Comparison of ENCODE assay signal across 24 cellular contexts in the genomic region with DNA sequence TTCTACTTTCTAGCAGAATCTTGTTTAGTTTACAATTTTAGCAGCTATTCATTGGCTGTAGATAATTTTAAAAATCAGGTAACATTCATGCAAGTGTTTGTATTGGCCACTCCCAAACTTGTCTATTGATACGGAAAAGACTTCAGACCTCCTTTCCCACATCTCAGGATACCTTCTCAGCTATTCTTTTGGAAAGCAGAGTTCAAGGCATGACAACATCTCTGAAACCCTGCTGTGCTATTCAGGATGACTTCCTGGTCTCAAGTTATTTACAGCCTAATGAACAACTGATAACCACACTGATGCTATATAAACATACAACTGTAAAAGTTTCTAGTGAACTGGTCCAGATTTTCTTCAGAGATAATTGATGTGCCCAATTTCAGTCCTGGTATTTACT.
"Had no signal": no experiment of that assay in that cellular context is flagged by ENCODE, and none has a peak within 500 bp of the region (broad histone marks: within the 10 kb centered on the region; RNA-seq: fewer than 3 reads in every experiment).

No MANE protein-coding gene starts in this region.

- DNase-seq: activated B cell treated with CpG ODN at 0.5 μM for 24 hours; activated CD4-positive, alpha-beta memory T cell treated with anti-CD3 and anti-CD28 coated beads for 36 hours; activated CD4-positive, alpha-beta T cell treated with anti-CD3 and anti-CD28 coated beads, Interleukin-2, amount 10 ng/mL, durations not matched to agents 7 days and 5 days; activated gamma-delta T cell; activated naive CD4-positive, alpha-beta T cell treated with anti-CD3 and anti-CD28 coated beads for 36 hours; activated T-cell treated with anti-CD3 and anti-CD28 coated beads for 4 hours; activated T-cell treated with anti-CD3 and anti-CD28 coated beads, Interleukin-2, amount 50 U/mL, for 48 hours; caudate nucleus; MM.1S; NCI-H1105; NCI-H1436; NCI-H1694 treated with DMSO at 0.1 percent for 48 hours; NCI-H2029 treated with DMSO at 0.1 percent for 48 hours; NCI-H345; NCI-H510A; NCI-H69; NK-92 treated with Interleukin-12 subunit alpha and Interleukin-12 subunit beta, amount 100 ng/mL, for 24 hours; SHP77 had no signal

- H3K4me1 Mint-ChIP-seq: activated B cell treated with CpG ODN at 0.5 μM for 24 hours; activated CD4-positive, alpha-beta T cell treated with anti-CD3 and anti-CD28 coated beads, Interleukin-2, amount 10 ng/mL, durations not matched to agents 7 days and 5 days; activated T-helper 17 cell treated with anti-CD3 and anti-CD28 coated beads, Interleukin-2, amount 50 U/mL, for 72 hours had no signal

- H3K4me1 ChIP-seq: breast epithelium, SJSA1 had no signal

- H3K36me3 ChIP-seq: breast epithelium, SJSA1 had no signal

- H3K27me3 Mint-ChIP-seq: activated B cell treated with CpG ODN at 0.5 μM for 24 hours; activated CD4-positive, alpha-beta memory T cell treated with anti-CD3 and anti-CD28 coated beads for 36 hours; activated CD4-positive, alpha-beta T cell treated with anti-CD3 and anti-CD28 coated beads, Interleukin-2, amount 10 ng/mL, durations not matched to agents 7 days and 5 days; activated naive CD8-positive, alpha-beta T cell; activated T-helper 17 cell treated with anti-CD3 and anti-CD28 coated beads, Interleukin-2, amount 50 U/mL, for 72 hours had no signal

- H3K9me3 ChIP-seq: breast epithelium, SJSA1 had no signal

- H3K4me3 Mint-ChIP-seq: activated B cell treated with CpG ODN at 0.5 μM for 24 hours; activated CD4-positive, alpha-beta memory T cell treated with anti-CD3 and anti-CD28 coated beads for 36 hours; activated CD4-positive, alpha-beta T cell treated with anti-CD3 and anti-CD28 coated beads, Interleukin-2, amount 10 ng/mL, durations not matched to agents 7 days and 5 days; activated naive CD4-positive, alpha-beta T cell treated with anti-CD3 and anti-CD28 coated beads for 36 hours; activated naive CD8-positive, alpha-beta T cell; activated T-helper 17 cell treated with anti-CD3 and anti-CD28 coated beads, Interleukin-2, amount 50 U/mL, for 72 hours; T-helper 1 cell treated with Interleukin-12 subunit alpha and Interleukin-12 subunit beta and Interleukin-4 antibody, amounts not matched to agents 30 μg/mL and 1 μg/mL, for 36 hours had no signal

- ATAC-seq: activated T-helper 17 cell treated with anti-CD3 and anti-CD28 coated beads, Interleukin-2, amount 50 U/mL, for 72 hours; SK-N-SH treated with all-trans-retinoic acid at 6 μM for 48 hours had no signal

- H3K27me3 ChIP-seq: breast epithelium, SJSA1 had no signal

- H3K4me3 ChIP-seq: breast epithelium, SJSA1 had no signal

- H3K27ac Mint-ChIP-seq: activated B cell treated with CpG ODN at 0.5 μM for 24 hours; activated CD4-positive, alpha-beta memory T cell treated with anti-CD3 and anti-CD28 coated beads for 36 hours; activated CD4-positive, alpha-beta T cell treated with anti-CD3 and anti-CD28 coated beads, Interleukin-2, amount 10 ng/mL, durations not matched to agents 7 days and 5 days; activated naive CD4-positive, alpha-beta T cell treated with anti-CD3 and anti-CD28 coated beads for 36 hours; activated naive CD8-positive, alpha-beta T cell; activated T-helper 17 cell treated with anti-CD3 and anti-CD28 coated beads, Interleukin-2, amount 50 U/mL, for 72 hours; T-helper 1 cell treated with Interleukin-12 subunit alpha and Interleukin-12 subunit beta and Interleukin-4 antibody, amounts not matched to agents 30 μg/mL and 1 μg/mL, for 36 hours had no signal

- H3K9me3 Mint-ChIP-seq: activated B cell treated with CpG ODN at 0.5 μM for 24 hours; activated CD4-positive, alpha-beta memory T cell treated with anti-CD3 and anti-CD28 coated beads for 36 hours; activated CD4-positive, alpha-beta T cell treated with anti-CD3 and anti-CD28 coated beads, Interleukin-2, amount 10 ng/mL, durations not matched to agents 7 days and 5 days; activated naive CD4-positive, alpha-beta T cell treated with anti-CD3 and anti-CD28 coated beads for 36 hours; activated T-helper 17 cell treated with anti-CD3 and anti-CD28 coated beads, Interleukin-2, amount 50 U/mL, for 72 hours; T-helper 1 cell treated with Interleukin-12 subunit alpha and Interleukin-12 subunit beta and Interleukin-4 antibody, amounts not matched to agents 30 μg/mL and 1 μg/mL, for 36 hours had no signal

- H3K27ac ChIP-seq: breast epithelium, SJSA1 had no signal
